In the genomic region with DNA sequence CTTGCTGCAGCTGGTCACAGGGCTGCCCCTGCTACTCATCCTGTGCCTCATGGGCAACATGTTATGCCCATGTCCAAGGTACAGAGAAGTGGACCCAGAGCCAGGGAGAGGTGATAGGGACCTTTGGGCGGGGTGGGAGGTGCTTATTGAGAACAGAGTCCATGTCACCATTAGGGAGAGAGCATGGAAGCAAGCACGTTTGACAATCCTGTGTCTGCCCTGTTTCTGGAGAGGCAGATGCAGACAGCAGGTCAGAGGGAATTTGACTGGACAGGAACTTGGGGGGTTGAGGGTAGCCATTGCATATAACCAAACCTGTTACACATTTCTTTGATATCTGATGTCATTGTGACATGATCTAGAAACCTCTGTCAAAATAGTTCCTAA, we compare ENCODE assay signal across 20 cellular contexts. TPM values are rescaled to one million over a fixed set of nuclear protein-coding genes. Genes with fewer than 3 reads are reported as not detected.
A peak's percentile ranks its signal among the peaks of the same experiment; 100 is the strongest.
DNase-seq lines count a peak whose midpoint lies in the region; TF ChIP-seq lines count a peak whose summit lies in the region.
"Had no signal": no experiment of that assay in that cellular context is flagged by ENCODE, and none has a peak within 500 bp of the region (broad histone marks: within the 10 kb centered on the region; RNA-seq: fewer than 3 reads in every experiment).

No MANE protein-coding gene starts in this region.

- CTCF ChIA-PET in A673 (lab: Charles Lee): no interaction called here

- no peak overlapping the region for H3K14ac ChIP-seq in H9 (ENCODE audit: insufficient read depth, low read length)

- no CpG with 5 or more reads among the region's 2 CpGs for WGBS in H9 (ENCODE audit: extremely low coverage, insufficient read length, low lambda C conversion rate)
- WGBS in liver: 27% methylated on average over 2 of the region's 2 CpGs

- H2AK5ac ChIP-seq in H9 (ENCODE audit: insufficient read length, low read length): no peak overlapping the region

- H4K20me1 ChIP-seq in H9 (ENCODE audit: control insufficient read depth, insufficient read depth, insufficient read length) (no peaks in the 10 kb centered on the region), osteoblast (ENCODE audit: insufficient read depth, low read length) (no peaks in the 10 kb centered on the region)

- H3K4me2 ChIP-seq in H9 (ENCODE audit: insufficient read depth, insufficient read length, low read length): no peak overlapping the region
- H3K4me2 ChIP-seq in osteoblast (ENCODE audit: insufficient read depth, low read length): no peak overlapping the region
- H3K4me2 ChIP-seq: GM23338 had no signal

- no peak overlapping the region for H4K8ac ChIP-seq in H9 (replicated peaks; ENCODE audit: insufficient read length, low read depth, low read length)

- H3K4me3 Mint-ChIP-seq in H9: no peak overlapping the region
- H3K4me3 Mint-ChIP-seq: GM23338 had no signal

- peak; percentile 40 to 45 for TF ChIP-seq RAD21 in liver (IDR thresholded peaks at IDR 0.05)

- H3K4me3 ChIP-seq in colonic mucosa (no peak overlapping the region), liver (ENCODE audit: low read depth in 1 of 3, low read length in 3 of 3) (peak overlapping the region in 1 of 3 donors; percentile 2), osteoblast (ENCODE audit: insufficient read depth, low read length) (no peak overlapping the region), A673 (ENCODE audit: low read depth, low read length, poor library complexity, severe bottlenecking) (no peak overlapping the region)
- H3K4me3 ChIP-seq: GM23338 had no signal

- H3K9me3 ChIP-seq in H9 (ENCODE audit: control insufficient read depth, low read depth, low read length) (no peaks in the 10 kb centered on the region), colonic mucosa (peaks cover 7% of the 10 kb centered on the region), liver (ENCODE audit: control insufficient read depth in 4 of 4, low read length in 3 of 4) (peaks cover 0 to 7% (median 1%) of the 10 kb centered on the region in 4 donors), osteoblast (ENCODE audit: low read depth, low read length) (no peaks in the 10 kb centered on the region), A673 (ENCODE audit: low read depth, low read length, poor library complexity, severe bottlenecking) (no peaks in the 10 kb centered on the region)
- H3K9me3 ChIP-seq: BE2C had no signal

- H2BK5ac ChIP-seq in H9 (ENCODE audit: insufficient read length, low read length): no peak overlapping the region

- peaks cover 3% of the 10 kb centered on the region for H3K27me3 Mint-ChIP-seq in H9 (ENCODE audit: low read depth)

- no peak overlapping the region for H2BK12ac ChIP-seq in H9 (ENCODE audit: insufficient read length, low read depth, low read length)

- no peak for DNase-seq in H9
- peak; percentile 49 for DNase-seq in colonic mucosa
- peak; percentile 63 for DNase-seq in osteoblast (ENCODE audit: insufficient read length, low spot score, missing footprints)
- no peak for DNase-seq in GM20000 (ENCODE audit: low spot score)
- no peak for DNase-seq in A673 (ENCODE audit: low spot score)
- DNase-seq in mucosa of gallbladder (ENCODE audit: low spot score): no peak
- no peak for DNase-seq in NOMO-1 treated with dmso at 0.1 percent for 144 hours (lab: John Stamatoyannopoulos, UW; ENCODE audit: unreplicated experiment)
- DNase-seq: BE2C; CD4-positive, CD25-positive, alpha-beta regulatory T cell; DMS153; GDM1; KBM-7; NCI-H187; NCI-H510A treated with DMSO at 0.1 percent for 48 hours; NCI-H774; OCI-M1; RPMI8226; SIG-M5 had no signal

- H3K27ac ChIP-seq in H9 (ENCODE audit: insufficient read length, low read depth, low read length) (no peak overlapping the region), colonic mucosa (no peak overlapping the region), liver (ENCODE audit: low read depth in 1 of 2, low read length in 2 of 2) (peak overlapping the region; percentile 87 to 88), osteoblast (ENCODE audit: low read depth, low read length) (no peak overlapping the region), A673 (ENCODE audit: low read depth, low read length, poor library complexity, severe bottlenecking) (no peak overlapping the region)

- intact Hi-C loops in colonic mucosa (cut with DNase I): no loop called here
- intact Hi-C loops in A673 (cut with micrococcal nuclease; ENCODE audit: unreplicated experiment): no loop called here

- POLR2A ChIA-PET in A673 (lab: Charles Lee; ENCODE audit: low non-redundant PET): no interaction called here

- no peak overlapping the region for H3K27ac Mint-ChIP-seq in H9
- H3K27ac Mint-ChIP-seq: GM23338 had no signal

- H3K56ac ChIP-seq in H9 (ENCODE audit: insufficient read length, low read depth, low read length): no peak overlapping the region

- H3K4ac ChIP-seq in H9 (ENCODE audit: low read depth, low read length): no peak overlapping the region

- H3K79me1 ChIP-seq in H9 (ENCODE audit: insufficient read depth, low read depth, low read length, poor library complexity, severe bottlenecking): no peaks in the 10 kb centered on the region

- H3K4me1 ChIP-seq in H9 (ENCODE audit: insufficient read depth, low read length): no peaks in the 10 kb centered on the region; the same call in 1 of the 2 replicates
- no peaks in the 10 kb centered on the region for H3K4me1 ChIP-seq in colonic mucosa
- peaks cover 0 to 23% (median 10%) of the 10 kb centered on the region in 4 donors for H3K4me1 ChIP-seq in liver (ENCODE audit: control insufficient read depth in 4 of 4, insufficient read depth in 4 of 4, low read length in 3 of 4)
- H3K4me1 ChIP-seq in osteoblast (ENCODE audit: insufficient read depth, low read length): peaks cover under 1% of the 10 kb centered on the region
- no peaks in the 10 kb centered on the region for H3K4me1 ChIP-seq in A673 (ENCODE audit: insufficient read depth, low read length, poor library complexity, severe bottlenecking)
- H3K4me1 ChIP-seq: BE2C had no signal

- H2BK20ac ChIP-seq in H9 (ENCODE audit: low read depth, low read length, poor library complexity, severe bottlenecking): no peak overlapping the region

- no peak overlapping the region for H3K23ac ChIP-seq in H9 (ENCODE audit: insufficient read length, low read depth, low read length)

- H3K23me2 ChIP-seq in H9 (ENCODE audit: insufficient read length, low read depth, low read length, poor library complexity, severe bottlenecking): peaks cover 12% of the 10 kb centered on the region

- H3K9ac ChIP-seq in H9 (ENCODE audit: extremely low read depth, insufficient read length, low read length): no peak overlapping the region
- peak overlapping the region in 1 of 2 donors; percentile 9 for H3K9ac ChIP-seq in colonic mucosa (ENCODE audit: low read depth in 2 of 2, low read length in 2 of 2)
- peak overlapping the region in 1 of 2 donors; percentile 25 for H3K9ac ChIP-seq in liver (ENCODE audit: low read depth in 1 of 2, low read length in 2 of 2)

- no peak overlapping the region for H2BK120ac ChIP-seq in H9 (ENCODE audit: low read depth, low read length, poor library complexity, severe bottlenecking)

- H3K9me3 Mint-ChIP-seq in H9: peaks cover 13 to 18% of the 10 kb centered on the region in 2 experiments

- H3T11ph ChIP-seq in H9 (ENCODE audit: low read length): no peak overlapping the region

- H3K36me3 Mint-ChIP-seq in H9 (ENCODE audit: insufficient read depth in 1 of 3, low read depth in 3 of 3): peaks cover 2 to 13% (median 11%) of the 10 kb centered on the region in 3 experiments; a peak in 6 of 7 replicates
- H3K36me3 Mint-ChIP-seq: CD4-positive, CD25-positive, alpha-beta regulatory T cell had no signal

- H3K36me3 ChIP-seq in colonic mucosa (no peaks in the 10 kb centered on the region), liver (ENCODE audit: control insufficient read depth in 4 of 4, insufficient read depth in 3 of 4, low read depth in 1 of 4, low read length in 3 of 4) (no peaks in the 10 kb centered on the region), osteoblast (ENCODE audit: insufficient read depth, low read length) (no peaks in the 10 kb centered on the region), A673 (ENCODE audit: insufficient read depth, low read length, poor library complexity, severe bottlenecking) (no peaks in the 10 kb centered on the region)
- H3K36me3 ChIP-seq: BE2C had no signal

- H2AFZ ChIP-seq in H9 (ENCODE audit: low read length) (no peak overlapping the region), osteoblast (ENCODE audit: low read length) (no peak overlapping the region)
- H2AFZ ChIP-seq: GM23338 had no signal

- H2BK15ac ChIP-seq in H9 (ENCODE audit: low read depth, low read length): no peak overlapping the region

- H3K79me2 ChIP-seq in H9 (ENCODE audit: insufficient read depth, low read length) (no peaks in the 10 kb centered on the region), osteoblast (ENCODE audit: insufficient read depth, low read length) (no peaks in the 10 kb centered on the region)

- H4K91ac ChIP-seq in H9 (ENCODE audit: insufficient read length, low read depth, low read length): no peak overlapping the region

- H4K5ac ChIP-seq in H9 (ENCODE audit: insufficient read length, low read depth, low read length): no peak overlapping the region

- H3K27me3 ChIP-seq in H9 (ENCODE audit: insufficient read depth, low read length) (no peaks in the 10 kb centered on the region), colonic mucosa (no peaks in the 10 kb centered on the region), liver (ENCODE audit: control insufficient read depth in 4 of 4, insufficient read depth in 4 of 4, low read length in 3 of 4) (no peaks in the 10 kb centered on the region), osteoblast (ENCODE audit: insufficient read depth, low read length) (no peaks in the 10 kb centered on the region), A673 (replicated peaks; ENCODE audit: insufficient read depth, low read depth, low read length, poor library complexity) (no peaks in the 10 kb centered on the region)
- H3K27me3 ChIP-seq: BE2C had no signal

- TF ChIP-seq CTCF in H9 (conservative IDR thresholded peaks at IDR 0.05): no peak
- TF ChIP-seq CTCF in colonic mucosa (IDR thresholded peaks at IDR 0.05): no peak
- TF ChIP-seq CTCF in liver (IDR thresholded peaks at IDR 0.05; ENCODE audit: low read depth, low read length, missing input control): no peak
- TF ChIP-seq CTCF in osteoblast (IDR thresholded peaks at IDR 0.05; ENCODE audit: extremely low read depth, low read depth, low read length): no peak
- no peak for TF ChIP-seq CTCF in GM20000 (IDR thresholded peaks at IDR 0.05; ENCODE audit: extremely low read depth, missing control alignments)
- no peak for TF ChIP-seq CTCF in A673 (conservative IDR thresholded peaks at IDR 0.05; ENCODE audit: low read depth, low read length)

- H3K18ac ChIP-seq in H9 (ENCODE audit: insufficient read length, low read depth, low read length): peak overlapping the region; percentile 30

- no TSS peak for BruUV-seq in A673 (replicated peaks; lab: Mats Ljungman, UMichigan)

- peaks cover 12 to 13% of the 10 kb centered on the region in 2 experiments for H3K4me1 Mint-ChIP-seq in H9

TF ChIP-seq in liver, 16 proteins besides CTCF, POLR2A, EP300 and RAD21 (continues in another document):
- peak; percentile 93 for TF ChIP-seq HNF4G (IDR thresholded peaks at IDR 0.05)
- peak; percentile 57 for TF ChIP-seq TAF1 (conservative IDR thresholded peaks at IDR 0.05)
- TF ChIP-seq RXRA (IDR thresholded peaks at IDR 0.05): peak; percentile 75 to 86

RNA-seq across cellular contexts. Expression of a gene that starts 14.3 kb away (rescaled TPM):
- total RNA-seq in H9 (2021): 6.2 and 6.4 TPM in 2 replicates
- total RNA-seq in colonic mucosa: 1 to 10 TPM; 2.0 to 5.7 TPM
- total RNA-seq in liver: 10 to 100 TPM; 13.6 to 15.3 TPM
- 10 to 100 TPM; 19.9 to 39.2 TPM for polyA plus RNA-seq in liver
- total RNA-seq in osteoblast: 12.1 and 18.8 TPM in 2 replicates
- 4.3 and 5.5 TPM in 2 replicates for total RNA-seq in A673 (2021)
- 16.4 TPM for total RNA-seq in mucosa of gallbladder

Comparison
In these comparisons a context has a peak if more than half of its experiments do, and no peak if none do; other contexts are left out.
1. DNase-seq: peak in colonic mucosa (single experiment) and osteoblast (single experiment); none in H9 (single experiment), GM20000 (single experiment), A673 (single experiment), mucosa of gallbladder (single experiment) and NOMO-1 treated with dmso at 0.1 percent for 144 hours (single experiment).
2. H3K27ac ChIP-seq: peak in liver (2 of 2); none in H9 (single experiment), colonic mucosa (single experiment), osteoblast (single experiment) and A673 (single experiment).